ENCODE assay signal across 14 cellular contexts in genomic region chr2:170277943-170278342, GRCh38.
DNase-seq lines count a peak whose midpoint lies in the region; ATAC-seq, FAIRE-seq and TF ChIP-seq lines count a peak whose summit lies in the region.
"Had no signal": no experiment of that assay in that cellular context is flagged by ENCODE, and none has a peak within 500 bp of the region (broad histone marks: within the 10 kb centered on the region; RNA-seq: fewer than 3 reads in every experiment).

No MANE protein-coding gene starts in this region.

- H3K4me3 Mint-ChIP-seq in activated T-helper 17 cell treated with anti-CD3 and anti-CD28 coated beads, Interleukin-2, amount 50 U/mL, for 72 hours, result no peak overlapping the region
- H3K4me3 Mint-ChIP-seq in activated CD4-positive, alpha-beta T cell treated with anti-CD3 and anti-CD28 coated beads, Interleukin-2, amount 10 ng/mL, durations not matched to agents 24 days and 14 days, result no peak overlapping the region
- H3K4me3 Mint-ChIP-seq: B cell; CD4-positive, alpha-beta T cell had no signal

- peak; percentile 96 for FAIRE-seq in D721Med (lab: Jason Lieb, UNC)

- no peak for ATAC-seq in activated T-helper 17 cell treated with anti-CD3 and anti-CD28 coated beads, Interleukin-2, amount 50 U/mL, for 72 hours (replicated peaks)
- no peak for ATAC-seq in Right ventricle myocardium inferior

- H3K36me3 Mint-ChIP-seq in activated T-helper 17 cell treated with anti-CD3 and anti-CD28 coated beads, Interleukin-2, amount 50 U/mL, for 72 hours (ENCODE audit: low read depth), result no peaks in the 10 kb centered on the region
- no peaks in the 10 kb centered on the region for H3K36me3 Mint-ChIP-seq in activated CD4-positive, alpha-beta T cell treated with anti-CD3 and anti-CD28 coated beads, Interleukin-2, amount 10 ng/mL, durations not matched to agents 24 days and 14 days (ENCODE audit: low read depth)

- no peak overlapping the region for H3K27ac Mint-ChIP-seq in activated T-helper 17 cell treated with anti-CD3 and anti-CD28 coated beads, Interleukin-2, amount 50 U/mL, for 72 hours
- H3K27ac Mint-ChIP-seq in activated CD4-positive, alpha-beta T cell treated with anti-CD3 and anti-CD28 coated beads, Interleukin-2, amount 10 ng/mL, durations not matched to agents 24 days and 14 days, result no peak overlapping the region
- H3K27ac Mint-ChIP-seq: B cell; CD4-positive, alpha-beta T cell had no signal

- H3K9me3 Mint-ChIP-seq in activated T-helper 17 cell treated with anti-CD3 and anti-CD28 coated beads, Interleukin-2, amount 50 U/mL, for 72 hours, result no peaks in the 10 kb centered on the region
- no peaks in the 10 kb centered on the region for H3K9me3 Mint-ChIP-seq in activated CD4-positive, alpha-beta T cell treated with anti-CD3 and anti-CD28 coated beads, Interleukin-2, amount 10 ng/mL, durations not matched to agents 24 days and 14 days
- H3K9me3 Mint-ChIP-seq: CD4-positive, alpha-beta T cell had no signal

- H3K4me1 Mint-ChIP-seq in activated T-helper 17 cell treated with anti-CD3 and anti-CD28 coated beads, Interleukin-2, amount 50 U/mL, for 72 hours, result no peaks in the 10 kb centered on the region
- no peaks in the 10 kb centered on the region for H3K4me1 Mint-ChIP-seq in activated CD4-positive, alpha-beta T cell treated with anti-CD3 and anti-CD28 coated beads, Interleukin-2, amount 10 ng/mL, durations not matched to agents 24 days and 14 days
- H3K4me1 Mint-ChIP-seq: B cell had no signal

- DNase-seq in D721Med (ENCODE audit: insufficient read length, low spot score), result no peak
- DNase-seq in NCI-H1436 (lab: John Stamatoyannopoulos, UW), result peak; percentile 93
- DNase-seq in NCI-H2227 (lab: John Stamatoyannopoulos, UW; ENCODE audit: unreplicated experiment), result peak; percentile 94
- no peak for DNase-seq in caudate nucleus (lab: John Stamatoyannopoulos, UW)
- no peak for DNase-seq in NCI-H2107 (lab: John Stamatoyannopoulos, UW)
- DNase-seq in activated CD4-positive, alpha-beta T cell treated with anti-CD3 and anti-CD28 coated beads, Interleukin-2, amount 10 ng/mL, durations not matched to agents 24 days and 14 days, result no peak
- no peak for DNase-seq in Right ventricle myocardium inferior (ENCODE audit: missing footprints)
- DNase-seq: ACHN; CD4-positive, alpha-beta T cell; HCEC 1CT; Kasumi-1; NCI-H2029 had no signal

- TF ChIP-seq CTCF in D721Med (IDR thresholded peaks at IDR 0.05; ENCODE audit: insufficient read depth, missing control alignments), result no peak

- peak overlapping the region; percentile 55 for H3K27ac ChIP-seq in caudate nucleus (ENCODE audit: low read depth, low read length)

- peaks cover 6% of the 10 kb centered on the region for H3K27me3 Mint-ChIP-seq in activated T-helper 17 cell treated with anti-CD3 and anti-CD28 coated beads, Interleukin-2, amount 50 U/mL, for 72 hours
- H3K27me3 Mint-ChIP-seq in activated CD4-positive, alpha-beta T cell treated with anti-CD3 and anti-CD28 coated beads, Interleukin-2, amount 10 ng/mL, durations not matched to agents 24 days and 14 days, result peaks cover 40% of the 10 kb centered on the region
- H3K27me3 Mint-ChIP-seq: B cell had no signal

- intact Hi-C loops in activated CD4-positive, alpha-beta T cell treated with anti-CD3 and anti-CD28 coated beads, Interleukin-2, amount 10 ng/mL, durations not matched to agents 24 days and 14 days (cut with micrococcal nuclease), result no loop called here
- intact Hi-C loops in Right ventricle myocardium inferior (cut with DNase I), result no loop called here

Comparison
In these comparisons a context has a peak if more than half of its experiments do, and no peak if none do; other contexts are left out.
1. DNase-seq: peak in NCI-H1436 (single experiment) and NCI-H2227 (single experiment); none in D721Med (single experiment), caudate nucleus (0 of 61), NCI-H2107 (single experiment), activated CD4-positive, alpha-beta T cell treated with anti-CD3 and anti-CD28 coated beads, Interleukin-2, amount 10 ng/mL, durations not matched to agents 24 days and 14 days (single experiment) and Right ventricle myocardium inferior (single experiment).